21 cellular contexts compared by ENCODE assay signal in the genomic region with DNA sequence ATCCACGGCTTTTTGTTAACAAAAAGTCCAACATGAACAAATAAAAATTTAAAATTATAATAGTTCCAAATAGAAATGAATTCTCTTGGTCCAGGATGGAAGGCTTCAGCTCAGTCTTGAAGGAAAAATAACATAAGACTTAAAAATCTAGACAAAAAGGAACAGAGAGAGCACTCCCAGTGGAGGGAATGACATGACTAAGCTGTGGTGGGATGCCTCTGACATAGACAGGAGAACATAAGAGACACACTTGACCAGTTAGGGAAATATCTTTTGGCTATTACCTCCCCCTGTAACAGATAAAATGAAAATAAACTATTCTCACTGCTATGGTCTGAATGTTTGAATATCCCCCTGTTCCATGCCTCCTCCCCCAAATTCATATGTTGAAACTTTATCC.
A peak's percentile ranks its signal among the peaks of the same experiment; 100 is the strongest.
DNase-seq lines count a peak whose midpoint lies in the region; ATAC-seq and TF ChIP-seq lines count a peak whose summit lies in the region.
"Had no signal": no experiment of that assay in that cellular context is flagged by ENCODE, and none has a peak within 500 bp of the region (broad histone marks: within the 10 kb centered on the region; RNA-seq: fewer than 3 reads in every experiment).

No MANE protein-coding gene starts in this region.

- peaks cover 3% of the 10 kb centered on the region for H3K36me3 Mint-ChIP-seq in chondrocyte (ENCODE audit: low read depth)
- H3K36me3 Mint-ChIP-seq in T-cell = no peaks in the 10 kb centered on the region
- H3K36me3 Mint-ChIP-seq: CD4-positive, CD25-positive, alpha-beta regulatory T cell; IgD-negative memory B cell had no signal

- intact Hi-C loops in left ventricle myocardium superior (cut with micrococcal nuclease) (no loop called here), cardiac septum (cut with DNase I) (no loop called here)

- POLR2A ChIA-PET in T-cell (lab: Charles Lee) = no interaction called here

- no peak overlapping the region for H3K27ac Mint-ChIP-seq in chondrocyte (ENCODE audit: unreplicated experiment)
- no peak overlapping the region for H3K27ac Mint-ChIP-seq in T-cell
- H3K27ac Mint-ChIP-seq: CD4-positive, CD25-positive, alpha-beta regulatory T cell; IgD-negative memory B cell had no signal

- no peak for DNase-seq in left ventricle myocardium superior
- no peak for DNase-seq in cardiac septum (ENCODE audit: low spot score)
- no peak for DNase-seq in chondrocyte (ENCODE audit: low spot score)
- DNase-seq in kidney tubule cell (ENCODE audit: low spot score) = peak; percentile 68
- no peak for DNase-seq in cerebellar nuclear complex (lab: John Stamatoyannopoulos, UW)
- DNase-seq in NCI-H345 treated with DMSO at 0.1 percent for 48 hours (lab: John Stamatoyannopoulos, UW; ENCODE audit: unreplicated experiment) = no peak
- no peak for DNase-seq in T-cell
- DNase-seq: 8988T; ACHN; CD4-positive, CD25-positive, alpha-beta regulatory T cell; DMS153; MM.1S; NCI-H2029; NCI-H446 treated with DMSO at 0.1 percent for 48 hours; NCI-H526; NCI-H82; NK-92 treated with Interleukin-12 subunit alpha and Interleukin-12 subunit beta, amount 100 ng/mL, for 24 hours; PC-3; Right ventricle myocardium superior had no signal

- peak; percentile 8 for TF ChIP-seq CTCF in chondrocyte (IDR thresholded peaks at IDR 0.05)

- H3K4me3 Mint-ChIP-seq in chondrocyte (ENCODE audit: unreplicated experiment) (no peak overlapping the region), T-cell (no peak overlapping the region)
- H3K4me3 Mint-ChIP-seq: CD4-positive, CD25-positive, alpha-beta regulatory T cell had no signal

- H3K9me3 Mint-ChIP-seq in chondrocyte (ENCODE audit: low read depth) (peaks cover 5% of the 10 kb centered on the region), T-cell (no peaks in the 10 kb centered on the region)
- H3K9me3 Mint-ChIP-seq: IgD-negative memory B cell had no signal

- ATAC-seq in left ventricle myocardium superior (peak; percentile 19), T-cell (replicated peaks in 1 of 4) (no peak)
- ATAC-seq: HCT116, PC-3 had no signal

- H3K4me1 Mint-ChIP-seq in chondrocyte (ENCODE audit: low read depth) = peaks cover 26% of the 10 kb centered on the region
- H3K4me1 Mint-ChIP-seq in T-cell = no peaks in the 10 kb centered on the region
- H3K4me1 Mint-ChIP-seq: CD4-positive, CD25-positive, alpha-beta regulatory T cell had no signal

- CTCF ChIA-PET in T-cell (lab: Charles Lee) = no interaction called here

- no peaks in the 10 kb centered on the region for H3K27me3 Mint-ChIP-seq in chondrocyte (ENCODE audit: low read depth)
- peaks cover 0 to 4% of the 10 kb centered on the region in 2 donors for H3K27me3 Mint-ChIP-seq in T-cell
